ENCODE assay signal across 27 cellular contexts in genomic region chr11:25119416-25119815, GRCh38.
"Had no signal": no experiment of that assay in that cellular context is flagged by ENCODE, and none has a peak within 500 bp of the region (broad histone marks: within the 10 kb centered on the region; RNA-seq: fewer than 3 reads in every experiment).

No MANE protein-coding gene starts in this region.

- H3K9me3 ChIP-seq: stomach, suprapubic skin, testis, thoracic aorta, thyroid gland, tibial artery, transverse colon, upper lobe of left lung, upper lobe of right lung, uterus, vagina had no signal

- H3K4me3 ChIP-seq: stomach, suprapubic skin, testis, thoracic aorta, thyroid gland, tibial artery, tibial nerve, transverse colon, upper lobe of left lung, upper lobe of right lung, uterus, vagina had no signal

- DNase-seq: stimulated activated CD4-positive, alpha-beta T cell treated with anti-CD3 and anti-CD28 coated beads, Interleukin-2, amount 100 ng/mL, for 48 hours; stimulated activated CD4-positive, alpha-beta T cell treated with anti-CD3 and anti-CD28 coated beads, Interleukin-4, amount 100 ng/mL, for 1 hour; stimulated activated CD4-positive, alpha-beta T cell treated with anti-CD3 and anti-CD28 coated beads, Interleukin-4, amount 100 ng/mL, for 24 hours; stimulated activated CD4-positive, alpha-beta T cell treated with anti-CD3 and anti-CD28 coated beads, Interleukin-4, amount 100 ng/mL, for 4 hours; stimulated activated CD8-positive, alpha-beta memory T cell treated with anti-CD3 and anti-CD28 coated beads, Interleukin-4, amount 100 ng/mL, for 48 hours; stimulated activated naive B cell treated with anti-CD40 and anti-IgM and Interleukin-4, amounts not matched to agents 10 μg/mL and 1 μg/mL and 100 μg/mL, for 72 hours; stimulated activated naive CD4-positive, alpha-beta T cell; stimulated activated naive CD4-positive, alpha-beta T cell treated with Interleukin-2 at 50 U/mL for 16 hours; stimulated activated naive CD8-positive, alpha-beta T cell treated with anti-CD3 and anti-CD28 coated beads, Interleukin-15, amount 100 ng/mL, for 72 hours; stimulated activated naive CD8-positive, alpha-beta T cell treated with anti-CD3 and anti-CD28 coated beads, Interleukin-15, Interleukin-2, amounts not matched to agents 100 U/mL and 50 U/mL, for 24 hours; stomach; substantia nigra; testis; thyroid gland; tibial artery; transverse colon; trophoblast cell; upper lobe of left lung; upper lobe of right lung; uterus had no signal

- FAIRE-seq: urothelium cell line had no signal

- H3K27ac ChIP-seq: stomach, suprapubic skin, testis, thoracic aorta, thyroid gland, tibial artery, tibial nerve, transverse colon, upper lobe of left lung, upper lobe of right lung, uterus, vagina had no signal

- ATAC-seq: stimulated activated effector memory CD8-positive, alpha-beta T cell treated with anti-CD3 and anti-CD28 coated beads, Interleukin-12 subunit alpha, Interleukin-12 subunit beta, amount 100 ng/mL, for 72 hours; stimulated activated memory B cell treated with anti-CD40 and anti-IgM and Interleukin-4, amounts not matched to agents 10 μg/mL and 1 μg/mL and 100 μg/mL, for 72 hours; stimulated activated naive B cell treated with anti-CD40 and anti-IgM and Interleukin-4, amounts not matched to agents 10 μg/mL and 1 μg/mL and 100 μg/mL, for 72 hours; stimulated activated naive CD8-positive, alpha-beta T cell treated with anti-CD3 and anti-CD28 coated beads, Interleukin-15, amount 100 ng/mL, for 72 hours; stimulated activated naive CD8-positive, alpha-beta T cell treated with anti-CD3 and anti-CD28 coated beads, Interleukin-15, Interleukin-2, amounts not matched to agents 100 U/mL and 50 U/mL, for 24 hours; upper lobe of right lung had no signal

- H3K27me3 ChIP-seq: stomach, suprapubic skin, testis, thyroid gland, tibial artery, tibial nerve, transverse colon, upper lobe of left lung, upper lobe of right lung, uterus, vagina had no signal

- H3K4me1 ChIP-seq: stomach, suprapubic skin, testis, thyroid gland, tibial artery, tibial nerve, transverse colon, upper lobe of left lung, upper lobe of right lung, uterus, vagina had no signal

- H3K36me3 ChIP-seq: stomach, suprapubic skin, thoracic aorta, thyroid gland, tibial artery, tibial nerve, transverse colon, upper lobe of left lung, upper lobe of right lung, uterus, vagina had no signal
